ENCODE assay signal across 18 cellular contexts in the genomic region with DNA sequence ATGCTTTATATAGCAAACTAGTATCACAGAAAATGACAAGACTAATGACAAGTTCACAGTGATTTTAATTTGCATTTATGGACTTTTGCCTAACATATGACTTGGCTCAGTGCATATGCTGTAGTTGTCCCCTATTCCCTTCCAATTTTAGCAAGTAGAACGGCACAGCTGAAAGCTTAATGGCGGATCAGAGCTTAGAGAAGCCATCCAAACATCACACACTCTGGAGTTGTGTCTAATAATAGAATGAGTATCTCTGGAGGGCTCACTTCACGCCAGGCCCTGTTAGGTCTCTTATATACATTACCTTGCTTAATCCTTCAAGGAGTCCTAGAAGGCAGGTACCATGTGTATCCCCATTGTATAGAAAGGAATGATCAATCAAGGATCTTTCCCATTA.
"Had no signal": no experiment of that assay in that cellular context is flagged by ENCODE, and none has a peak within 500 bp of the region (broad histone marks: within the 10 kb centered on the region; RNA-seq: fewer than 3 reads in every experiment).

No MANE protein-coding gene starts in this region.

- H3K4me1 ChIP-seq: breast epithelium, left lung, prostate gland, thyroid gland had no signal

- DNase-seq: activated CD4-positive, CD25-positive, alpha-beta regulatory T cell; activated CD8-positive, alpha-beta memory T cell treated with anti-CD3 and anti-CD28 coated beads, Interleukin-2, amount 10 ng/mL, durations not matched to agents 7 days and 5 days; activated gamma-delta T cell; activated T-cell treated with anti-CD3 and anti-CD28 coated beads, Interleukin-2, amount 50 U/mL, for 1 hour; aorta; endodermal cell; left lung; mesenchymal stem cell; right lobe of liver; SJCRH30; spleen; thyroid gland had no signal

- H3K27me3 ChIP-seq: breast epithelium, gastroesophageal sphincter, hepatocyte, left lung, right lobe of liver, SJCRH30, spleen, thyroid gland had no signal

- FAIRE-seq: keratinocyte had no signal

- H3K9me3 Mint-ChIP-seq: endodermal cell; T-helper 2 cell treated with Interferon-gamma antibody and Interleukin-4, amounts not matched to agents 5 μg/mL and 100 μg/mL, for 36 hours had no signal

- H3K4me2 ChIP-seq: hepatocyte had no signal

- H3K27ac ChIP-seq: breast epithelium, gastroesophageal sphincter, hepatocyte, left lung, prostate gland, right lobe of liver, SJCRH30, spleen, thyroid gland had no signal

- H3K4me3 Mint-ChIP-seq: activated CD8-positive, alpha-beta memory T cell treated with anti-CD3 and anti-CD28 coated beads, Interleukin-2, amount 10 ng/mL, durations not matched to agents 7 days and 5 days; endodermal cell; T-helper 2 cell treated with Interferon-gamma antibody and Interleukin-4, amounts not matched to agents 5 μg/mL and 100 μg/mL, for 36 hours had no signal

- H3K27ac Mint-ChIP-seq: activated CD8-positive, alpha-beta memory T cell treated with anti-CD3 and anti-CD28 coated beads, Interleukin-2, amount 10 ng/mL, durations not matched to agents 7 days and 5 days; endodermal cell; T-helper 2 cell treated with Interferon-gamma antibody and Interleukin-4, amounts not matched to agents 5 μg/mL and 100 μg/mL, for 36 hours had no signal

- H3K36me3 ChIP-seq: breast epithelium, prostate gland had no signal

- H3K27me3 Mint-ChIP-seq: activated CD8-positive, alpha-beta memory T cell treated with anti-CD3 and anti-CD28 coated beads, Interleukin-2, amount 10 ng/mL, durations not matched to agents 7 days and 5 days had no signal

- H3K9me3 ChIP-seq: breast epithelium, gastroesophageal sphincter, left lung, prostate gland, right lobe of liver, SJCRH30, spleen, thyroid gland had no signal

- H2AFZ ChIP-seq: hepatocyte had no signal

- H3K4me3 ChIP-seq: breast epithelium, gastroesophageal sphincter, hepatocyte, left lung, prostate gland, right lobe of liver, SJCRH30, spleen, thyroid gland had no signal
